9 cellular contexts compared by ENCODE assay signal in the genomic region with DNA sequence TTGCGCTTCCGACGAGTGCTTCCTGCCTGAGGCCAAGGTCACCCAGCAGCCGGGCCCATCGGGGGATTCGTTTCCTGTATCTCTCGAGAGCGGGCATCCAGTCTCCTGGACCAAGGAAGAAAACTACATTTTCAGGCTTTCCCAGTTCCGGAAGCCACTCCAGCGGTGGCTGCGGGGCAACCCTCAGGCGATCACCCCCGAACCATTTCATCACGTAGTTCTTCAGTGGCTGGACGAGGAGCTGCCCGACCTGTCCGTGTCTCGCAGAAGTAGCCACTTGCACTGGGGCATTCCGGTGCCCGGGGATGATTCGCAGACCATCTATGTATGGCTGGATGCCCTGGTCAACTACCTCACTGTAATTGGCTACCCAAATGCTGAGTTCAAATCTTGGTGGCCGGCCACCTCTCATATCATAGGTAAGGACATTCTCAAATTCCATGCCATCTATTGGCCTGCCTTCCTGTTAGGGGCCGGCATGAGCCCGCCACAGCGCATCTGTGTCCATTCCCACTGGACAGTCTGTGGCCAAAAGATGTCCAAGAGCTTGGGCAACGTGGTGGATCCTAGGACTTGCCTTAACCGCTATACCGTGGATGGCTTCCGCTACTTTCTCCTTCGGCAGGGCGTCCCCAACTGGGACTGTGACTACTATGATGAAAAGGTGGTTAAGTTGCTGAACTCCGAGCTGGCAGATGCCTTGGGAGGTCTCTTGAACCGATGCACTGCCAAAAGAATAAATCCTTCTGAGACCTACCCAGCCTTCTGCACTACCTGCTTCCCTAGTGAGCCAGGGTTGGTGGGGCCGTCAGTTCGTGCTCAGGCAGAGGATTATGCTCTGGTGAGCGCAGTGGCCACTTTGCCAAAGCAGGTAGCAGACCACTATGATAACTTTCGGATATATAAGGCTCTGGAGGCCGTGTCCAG. TPM values are rescaled to one million over a fixed set of nuclear protein-coding genes. Genes with fewer than 3 reads are reported as not detected.
DNase-seq lines count a peak whose midpoint lies in the region; ATAC-seq and TF ChIP-seq lines count a peak whose summit lies in the region.
"Had no signal": no experiment of that assay in that cellular context is flagged by ENCODE, and none has a peak within 500 bp of the region (broad histone marks: within the 10 kb centered on the region; RNA-seq: fewer than 3 reads in every experiment).

No MANE protein-coding gene starts in this region.

- H3K4me1 Mint-ChIP-seq in activated T-helper 1 cell treated with anti-CD3 and anti-CD28 coated beads, Interleukin-12 subunit alpha, Interleukin-12 subunit beta, Interleukin-2, Interleukin-4 antibody, amounts not matched to agents 30 ng/mL and 10 ng/mL and 1 ng/mL, durations not matched to agents 14 hours and 24 hours and 36 hours (ENCODE audit: low read depth), result peaks cover 56% of the 10 kb centered on the region

- TF ChIP-seq CTCF in DND-41 (IDR thresholded peaks at IDR 0.05; ENCODE audit: borderline replicate concordance, extremely low read depth, low read length, poor library complexity, severe bottlenecking) (no peak), heart right ventricle (IDR thresholded peaks at IDR 0.05) (no peak), prostate gland (IDR thresholded peaks at IDR 0.05) (no peak)

- H3K27ac ChIP-seq in DND-41 (ENCODE audit: low read length) (peak overlapping the region; percentile 64), HUES48 (ENCODE audit: low read depth, low read length) (peak overlapping the region; percentile 75), heart right ventricle (peak overlapping the region in 9 of 10 donors; percentile 79 to 91 (median 83)), prostate gland (peak overlapping the region; percentile 20 to 69)

- peaks cover 28% of the 10 kb centered on the region for H3K36me3 Mint-ChIP-seq in activated T-helper 1 cell treated with anti-CD3 and anti-CD28 coated beads, Interleukin-12 subunit alpha, Interleukin-12 subunit beta, Interleukin-2, Interleukin-4 antibody, amounts not matched to agents 30 ng/mL and 10 ng/mL and 1 ng/mL, durations not matched to agents 14 hours and 24 hours and 36 hours (ENCODE audit: low read depth)

- TF ChIP-seq POLR2A in prostate gland (IDR thresholded peaks at IDR 0.05), result no peak

- ATAC-seq in DND-41 (ENCODE audit: insufficient read depth, low read depth), result peak; percentile 14; the same call in 1 of the 3 replicates
- ATAC-seq in heart right ventricle, result peak in 7 of 8 donors; percentile 5 to 51 (median 21)
- ATAC-seq in HG02798 (IDR thresholded peaks at IDR 0.05; ENCODE audit: poor library complexity, unreplicated experiment), result no peak

- H3K4me1 ChIP-seq in DND-41 (ENCODE audit: insufficient read depth, low read length), result peaks cover 55% of the 10 kb centered on the region
- peaks cover 25% of the 10 kb centered on the region for H3K4me1 ChIP-seq in HUES48 (ENCODE audit: control insufficient read depth, insufficient read depth, low read length)
- H3K4me1 ChIP-seq in heart right ventricle, result peaks cover 2 to 50% (median 40%) of the 10 kb centered on the region in 9 donors
- peaks cover 9% of the 10 kb centered on the region for H3K4me1 ChIP-seq in prostate gland (replicated peaks)

- H3K36me3 ChIP-seq in DND-41 (ENCODE audit: insufficient read depth, low read length) (peaks cover 24% of the 10 kb centered on the region), HUES48 (ENCODE audit: control insufficient read depth, insufficient read depth, low read length) (peaks cover 23% of the 10 kb centered on the region), heart right ventricle (peaks cover 0 to 10% (median 0%) of the 10 kb centered on the region in 9 donors), prostate gland (no peaks in the 10 kb centered on the region)

- H3K9ac ChIP-seq in DND-41 (ENCODE audit: low read depth, low read length), result peak overlapping the region; percentile 54
- H3K9ac ChIP-seq in HUES48 (ENCODE audit: low read depth, low read length), result peak overlapping the region; percentile 70

- peak overlapping the region; percentile 94 for H3K4me3 Mint-ChIP-seq in activated T-helper 1 cell treated with anti-CD3 and anti-CD28 coated beads, Interleukin-12 subunit alpha, Interleukin-12 subunit beta, Interleukin-2, Interleukin-4 antibody, amounts not matched to agents 30 ng/mL and 10 ng/mL and 1 ng/mL, durations not matched to agents 14 hours and 24 hours and 36 hours

- peaks cover 41% of the 10 kb centered on the region for H4K20me1 ChIP-seq in DND-41 (ENCODE audit: insufficient read depth, low read length)

- H3K27ac Mint-ChIP-seq in activated T-helper 1 cell treated with anti-CD3 and anti-CD28 coated beads, Interleukin-12 subunit alpha, Interleukin-12 subunit beta, Interleukin-2, Interleukin-4 antibody, amounts not matched to agents 30 ng/mL and 10 ng/mL and 1 ng/mL, durations not matched to agents 14 hours and 24 hours and 36 hours, result peak overlapping the region; percentile 85

- peaks cover 52% of the 10 kb centered on the region for H3K79me2 ChIP-seq in DND-41 (ENCODE audit: insufficient read depth, low read length)

- peak overlapping the region; percentile 97 for H2AFZ ChIP-seq in DND-41 (ENCODE audit: low read depth, low read length)

- WGBS in heart right ventricle, 2 donors, result 13 to 16% methylated on average over 38 of the region's 38 CpGs
- WGBS in prostate gland, result 17% methylated on average over 38 of the region's 38 CpGs

- intact Hi-C loops in activated T-helper 1 cell treated with anti-CD3 and anti-CD28 coated beads, Interleukin-12 subunit alpha, Interleukin-12 subunit beta, Interleukin-2, Interleukin-4 antibody, amounts not matched to agents 30 ng/mL and 10 ng/mL and 1 ng/mL, durations not matched to agents 14 hours and 24 hours and 36 hours (cut with micrococcal nuclease), result loop anchor here (1.0 to 10.0 kb wide), 12 partner anchors 98 to 1421 kb away; partner anchors contain the start of genes CCDC150, COQ10B, HSPE1 and MOB4
- intact Hi-C loops in heart right ventricle (cut with DNase I), result loop anchor here in 9 of 10 donors (2.0 to 10.0 kb wide), 12 partner anchors 71 to 591 kb away; partner anchors contain the start of genes MOB4 (in 5 of the 9), SF3B1 (in 3 of the 9), HSPD1 (in 2 of the 9) and HSPE1 (in 1 of the 9)
- intact Hi-C loops in prostate gland (cut with DNase I), result loop anchor here (5.0 to 10.0 kb wide), 5 partner anchors 71 to 589 kb away; partner anchors contain the start of genes COQ10B, HSPD1 and MOB4

- no peaks in the 10 kb centered on the region for H3K9me3 Mint-ChIP-seq in activated T-helper 1 cell treated with anti-CD3 and anti-CD28 coated beads, Interleukin-12 subunit alpha, Interleukin-12 subunit beta, Interleukin-2, Interleukin-4 antibody, amounts not matched to agents 30 ng/mL and 10 ng/mL and 1 ng/mL, durations not matched to agents 14 hours and 24 hours and 36 hours

- no peaks in the 10 kb centered on the region for H3K9me3 ChIP-seq in DND-41 (ENCODE audit: insufficient read depth, low read length, severe bottlenecking)
- no peaks in the 10 kb centered on the region for H3K9me3 ChIP-seq in HUES48 (ENCODE audit: control insufficient read depth, insufficient read depth, low read length)
- H3K9me3 ChIP-seq in heart right ventricle, result no peaks in the 10 kb centered on the region
- H3K9me3 ChIP-seq in prostate gland, result no peaks in the 10 kb centered on the region

- no peaks in the 10 kb centered on the region for H3K27me3 ChIP-seq in DND-41 (ENCODE audit: insufficient read depth, low read length, poor library complexity)
- H3K27me3 ChIP-seq in HUES48 (ENCODE audit: control insufficient read depth, insufficient read depth, low read length), result no peaks in the 10 kb centered on the region
- H3K27me3 ChIP-seq in heart right ventricle, result no peaks in the 10 kb centered on the region
- no peaks in the 10 kb centered on the region for H3K27me3 ChIP-seq in prostate gland (replicated peaks; ENCODE audit: insufficient read depth)

- DNase-seq in DND-41 (peak; percentile 26), heart right ventricle (peak; percentile 16 to 24), prostate gland (ENCODE audit: low spot score) (no peak), NCI-H187 (lab: John Stamatoyannopoulos, UW) (no peak)
- peak; percentile 38 for DNase-seq in activated T-helper 1 cell treated with anti-CD3 and anti-CD28 coated beads, Interleukin-12 subunit alpha, Interleukin-12 subunit beta, Interleukin-2, Interleukin-4 antibody, amounts not matched to agents 30 ng/mL and 10 ng/mL and 1 ng/mL, durations not matched to agents 14 hours and 24 hours and 36 hours (ENCODE audit: low spot score)
- no peak for DNase-seq in central memory CD4-positive, alpha-beta T cell

- peak overlapping the region; percentile 86 to 95 for H3K4me3 ChIP-seq in DND-41 (ENCODE audit: low read depth in 1 of 2, low read length in 2 of 2)
- H3K4me3 ChIP-seq in HUES48 (ENCODE audit: low read depth, low read length), result peak overlapping the region; percentile 99
- peak overlapping the region; percentile 59 to 99 (median 92) for H3K4me3 ChIP-seq in heart right ventricle
- H3K4me3 ChIP-seq in prostate gland, result peak overlapping the region; percentile 69 to 71

- H3K27me3 Mint-ChIP-seq in activated T-helper 1 cell treated with anti-CD3 and anti-CD28 coated beads, Interleukin-12 subunit alpha, Interleukin-12 subunit beta, Interleukin-2, Interleukin-4 antibody, amounts not matched to agents 30 ng/mL and 10 ng/mL and 1 ng/mL, durations not matched to agents 14 hours and 24 hours and 36 hours (ENCODE audit: insufficient read depth), result no peaks in the 10 kb centered on the region

- H3K4me2 ChIP-seq in DND-41 (ENCODE audit: insufficient read depth, low read length), result peak overlapping the region; percentile 96

RNA-seq across cellular contexts. Expression of gene MARS2, which starts 1.0 kb away (rescaled TPM):
- 22.6 and 22.9 TPM in 2 replicates for total RNA-seq in activated T-helper 1 cell treated with anti-CD3 and anti-CD28 coated beads, Interleukin-12 subunit alpha, Interleukin-12 subunit beta, Interleukin-2, Interleukin-4 antibody, amounts not matched to agents 30 ng/mL and 10 ng/mL and 1 ng/mL, durations not matched to agents 14 hours and 24 hours and 36 hours
- total RNA-seq in heart right ventricle (10 to 100 TPM in 1 of 10 donors, 1 to 10 TPM in 9; 5.0 to 11.5 (median 7.7) TPM), prostate gland (1 to 10 TPM; 5.9 to 6.9 TPM)
- 1 to 10 TPM; 1.2 to 5.0 TPM for polyA plus RNA-seq in heart right ventricle

RNA-seq across cellular contexts. Expression of gene RFTN2, which starts 30.8 kb away (rescaled TPM):
- not detected in 2 replicates for total RNA-seq in activated T-helper 1 cell treated with anti-CD3 and anti-CD28 coated beads, Interleukin-12 subunit alpha, Interleukin-12 subunit beta, Interleukin-2, Interleukin-4 antibody, amounts not matched to agents 30 ng/mL and 10 ng/mL and 1 ng/mL, durations not matched to agents 14 hours and 24 hours and 36 hours
- total RNA-seq in heart right ventricle (1 to 10 TPM; 1.2 to 8.4 (median 3.7) TPM), prostate gland (10 to 100 TPM in 1 of 2 donors, 1 to 10 TPM in 1; 2.3 to 17.5 TPM)
- 1 to 10 TPM; 2.0 TPM for polyA plus RNA-seq in heart right ventricle
- total RNA-seq: T-helper 1 cell treated with Interleukin-12 subunit alpha and Interleukin-12 subunit beta and Interleukin-4 antibody, amounts not matched to agents 30 ng/mL and 1 ng/mL, for 36 hours had no signal

Comparison
In these comparisons a context has a peak if more than half of its experiments do, and no peak if none do; other contexts are left out.
1. DNase-seq: peak in DND-41 (single experiment), activated T-helper 1 cell treated with anti-CD3 and anti-CD28 coated beads, Interleukin-12 subunit alpha, Interleukin-12 subunit beta, Interleukin-2, Interleukin-4 antibody, amounts not matched to agents 30 ng/mL and 10 ng/mL and 1 ng/mL, durations not matched to agents 14 hours and 24 hours and 36 hours (single experiment) and heart right ventricle (2 of 2); none in prostate gland (single experiment), central memory CD4-positive, alpha-beta T cell (single experiment) and NCI-H187 (0 of 2).
2. Peak in every context shown above with its lines, with median percentiles within 50 percentile points of each other: H3K27ac ChIP-seq and H3K4me3 ChIP-seq.